1 cellular context compared by ENCODE assay signal in the genomic region with DNA sequence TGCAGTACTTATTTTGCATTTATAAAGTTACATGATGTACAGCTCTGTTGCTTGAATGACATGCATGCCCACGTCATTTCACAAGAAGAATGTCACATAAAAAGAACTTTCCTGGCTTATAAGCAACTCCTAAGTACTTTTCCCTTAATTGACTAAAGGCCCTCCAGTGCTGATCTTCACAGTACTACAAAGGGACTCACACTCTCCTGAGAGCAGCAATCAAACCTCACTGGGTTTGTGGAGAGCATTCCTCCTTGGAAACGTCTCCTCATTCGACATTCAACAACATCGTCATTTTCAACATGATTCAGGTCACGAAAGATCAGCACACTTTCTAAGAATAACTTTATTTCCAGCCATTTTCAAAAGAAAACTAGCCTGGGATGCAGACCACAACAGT.
TF ChIP-seq lines count a peak whose summit lies in the region.

No MANE protein-coding gene starts in this region.

TF ChIP-seq in H1, 55 proteins besides CTCF, POLR2A, EP300 and RAD21:
- TF ChIP-seq, protein P1, sequence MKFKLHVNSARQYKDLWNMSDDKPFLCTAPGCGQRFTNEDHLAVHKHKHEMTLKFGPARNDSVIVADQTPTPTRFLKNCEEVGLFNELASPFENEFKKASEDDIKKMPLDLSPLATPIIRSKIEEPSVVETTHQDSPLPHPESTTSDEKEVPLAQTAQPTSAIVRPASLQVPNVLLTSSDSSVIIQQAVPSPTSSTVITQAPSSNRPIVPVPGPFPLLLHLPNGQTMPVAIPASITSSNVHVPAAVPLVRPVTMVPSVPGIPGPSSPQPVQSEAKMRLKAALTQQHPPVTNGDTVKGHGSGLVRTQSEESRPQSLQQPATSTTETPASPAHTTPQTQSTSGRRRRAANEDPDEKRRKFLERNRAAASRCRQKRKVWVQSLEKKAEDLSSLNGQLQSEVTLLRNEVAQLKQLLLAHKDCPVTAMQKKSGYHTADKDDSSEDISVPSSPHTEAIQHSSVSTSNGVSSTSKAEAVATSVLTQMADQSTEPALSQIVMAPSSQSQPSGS (IDR thresholded peaks at IDR 0.05; ENCODE audit: low read length): no peak
- no peak for TF ChIP-seq SRF (IDR thresholded peaks at IDR 0.05; ENCODE audit: low read depth, low read length)
- TF ChIP-seq SIRT6 (IDR thresholded peaks at IDR 0.05; ENCODE audit: low read length): no peak
- no peak for TF ChIP-seq ZNF274 (IDR thresholded peaks at IDR 0.05; ENCODE audit: borderline replicate concordance, extremely low read depth, low read length)
- TF ChIP-seq RBBP5 (IDR thresholded peaks at IDR 0.05; ENCODE audit: borderline replicate concordance, low read depth, low read length): no peak
- TF ChIP-seq BRCA1 (IDR thresholded peaks at IDR 0.05; ENCODE audit: low read depth, low read length): no peak
- TF ChIP-seq, protein P2, sequence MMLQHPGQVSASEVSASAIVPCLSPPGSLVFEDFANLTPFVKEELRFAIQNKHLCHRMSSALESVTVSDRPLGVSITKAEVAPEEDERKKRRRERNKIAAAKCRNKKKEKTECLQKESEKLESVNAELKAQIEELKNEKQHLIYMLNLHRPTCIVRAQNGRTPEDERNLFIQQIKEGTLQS (IDR thresholded peaks at IDR 0.05; ENCODE audit: insufficient read depth, low read depth, low read length): no peak
- TF ChIP-seq TAF7 (optimal IDR thresholded peaks at IDR 0.05; ENCODE audit: borderline replicate concordance, low read depth, low read length): no peak
- TF ChIP-seq GTF2F1 (IDR thresholded peaks at IDR 0.05; ENCODE audit: borderline replicate concordance, low read depth, low read length): no peak
- TF ChIP-seq SP4 (IDR thresholded peaks at IDR 0.05; ENCODE audit: low read length): no peak
TF ChIP-seq in H1: peak in this region for 0.
